ENCODE assay signal across 29 cellular contexts in the genomic region with DNA sequence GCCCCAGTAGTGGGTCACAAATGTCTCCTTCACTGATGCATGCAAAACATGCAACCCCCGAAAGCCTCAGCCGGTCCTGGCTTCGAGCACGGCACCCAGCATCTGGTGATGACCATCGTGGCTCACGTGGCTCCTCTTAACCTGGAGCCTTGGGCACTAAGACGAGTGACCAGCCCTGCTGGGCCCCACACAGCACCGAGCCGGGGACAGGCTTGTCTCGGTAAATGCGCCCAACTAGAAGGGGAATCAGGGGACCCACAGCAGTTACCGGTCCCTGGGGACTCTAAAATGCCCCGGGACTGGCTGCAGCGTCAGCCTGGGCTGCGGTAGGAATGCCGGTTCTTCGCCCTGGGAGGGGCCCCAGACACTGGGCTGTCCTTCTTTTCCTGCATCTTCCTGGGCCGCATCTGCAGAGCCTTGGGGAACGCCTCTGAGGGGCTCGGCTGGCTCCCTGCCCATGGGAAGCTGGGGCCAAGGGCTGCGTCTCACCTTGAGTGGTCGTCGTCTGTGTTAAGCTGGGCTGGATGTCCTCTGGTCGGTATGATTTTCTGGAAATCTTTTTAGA.
"Had no signal": no experiment of that assay in that cellular context is flagged by ENCODE, and none has a peak within 500 bp of the region (broad histone marks: within the 10 kb centered on the region; RNA-seq: fewer than 3 reads in every experiment).

No MANE protein-coding gene starts in this region.

- DNase-seq: activated B cell treated with CpG ODN at 0.5 μM for 24 hours; activated CD4-positive, alpha-beta T cell treated with anti-CD3 and anti-CD28 coated beads for 48 hours; activated CD4-positive, alpha-beta T cell treated with anti-CD3 and anti-CD28 coated beads, Interleukin-2, amount 50 U/mL, for 1 hour; activated CD4-positive, alpha-beta T cell treated with anti-CD3 and anti-CD28 coated beads, Interleukin-2, amount 50 U/mL, for 48 hours; activated CD8-positive, alpha-beta memory T cell treated with anti-CD3 and anti-CD28 coated beads for 24 hours; activated CD8-positive, alpha-beta T cell treated with anti-CD3 and anti-CD28 coated beads for 36 hours; activated effector memory CD4-positive, alpha-beta T cell treated with Interleukin-2 at 50 U/mL for 16 hours; activated gamma-delta T cell treated with Interleukin-2 at 50 U/mL for 16 hours; activated naive CD4-positive, alpha-beta T cell treated with anti-CD3 and anti-CD28 coated beads, Interleukin-2, amount 50 U/mL, for 16 hours; activated naive CD4-positive, alpha-beta T cell treated with Interleukin-2 at 50 U/mL for 16 hours; activated T-cell treated with anti-CD3 and anti-CD28 coated beads, Interleukin-2, amount 50 U/mL, for 4 hours; amniotic stem cell; anterior cingulate cortex; brain microvascular endothelial cell; colonic mucosa; effector CD8-positive, alpha-beta T cell; esophagus squamous epithelium; T-helper 17 cell; T1000; WERI-Rb-1 had no signal

- H3K36me3 ChIP-seq: brain microvascular endothelial cell, colonic mucosa, esophagus squamous epithelium, WERI-Rb-1 had no signal

- H3K9me3 Mint-ChIP-seq: activated B cell treated with CpG ODN at 0.5 μM for 24 hours; activated CD8-positive, alpha-beta T cell treated with anti-CD3 and anti-CD28 coated beads for 36 hours; activated T-cell treated with anti-CD3 and anti-CD28 coated beads, Interleukin-2, amount 50 U/mL, for 4 hours; activated T-helper 17 cell treated with anti-CD3 and anti-CD28 coated beads, Interleukin-2, amount 50 U/mL, for 72 hours; T-helper 2 cell treated with Interferon-gamma antibody and Interleukin-4, amounts not matched to agents 5 μg/mL and 100 μg/mL, for 36 hours had no signal

- H3K27me3 Mint-ChIP-seq: activated CD8-positive, alpha-beta T cell treated with anti-CD3 and anti-CD28 coated beads for 36 hours; activated naive CD8-positive, alpha-beta T cell had no signal

- H3K27ac Mint-ChIP-seq: activated B cell treated with CpG ODN at 0.5 μM for 24 hours; activated CD8-positive, alpha-beta T cell treated with anti-CD3 and anti-CD28 coated beads for 36 hours; activated naive CD8-positive, alpha-beta T cell; activated T-helper 17 cell treated with anti-CD3 and anti-CD28 coated beads, Interleukin-2, amount 50 U/mL, for 72 hours; T-helper 17 cell; T-helper 2 cell treated with Interferon-gamma antibody and Interleukin-4, amounts not matched to agents 5 μg/mL and 100 μg/mL, for 36 hours had no signal

- FAIRE-seq: astrocyte, endometrium, endothelial cell of umbilical vein, frontal cortex had no signal

- ATAC-seq: activated CD4-positive, CD25-positive, alpha-beta regulatory T cell treated with anti-CD3 and anti-CD28 coated beads, Interleukin-2, amount 50 U/mL, for 24 hours; activated CD8-positive, alpha-beta T cell treated with anti-CD3 and anti-CD28 coated beads for 36 hours; activated T-cell treated with anti-CD3 and anti-CD28 coated beads, Interleukin-2, amount 50 U/mL, for 4 hours; activated T-helper 17 cell treated with anti-CD3 and anti-CD28 coated beads, Interleukin-2, amount 50 U/mL, for 72 hours; T-helper 17 cell had no signal

- H3K4me1 Mint-ChIP-seq: activated B cell treated with CpG ODN at 0.5 μM for 24 hours; activated T-helper 17 cell treated with anti-CD3 and anti-CD28 coated beads, Interleukin-2, amount 50 U/mL, for 72 hours had no signal

- H3K4me3 Mint-ChIP-seq: activated B cell treated with CpG ODN at 0.5 μM for 24 hours; activated CD8-positive, alpha-beta T cell treated with anti-CD3 and anti-CD28 coated beads for 36 hours; activated naive CD8-positive, alpha-beta T cell; activated T-cell treated with anti-CD3 and anti-CD28 coated beads, Interleukin-2, amount 50 U/mL, for 4 hours; activated T-helper 17 cell treated with anti-CD3 and anti-CD28 coated beads, Interleukin-2, amount 50 U/mL, for 72 hours; T-helper 17 cell; T-helper 2 cell treated with Interferon-gamma antibody and Interleukin-4, amounts not matched to agents 5 μg/mL and 100 μg/mL, for 36 hours had no signal

- H3K36me3 Mint-ChIP-seq: activated naive CD8-positive, alpha-beta T cell had no signal

- H3K27me3 ChIP-seq: brain microvascular endothelial cell, colonic mucosa had no signal

- H3K9me3 ChIP-seq: colonic mucosa had no signal

- H3K4me1 ChIP-seq: colonic mucosa, esophagus squamous epithelium had no signal

- H3K4me3 ChIP-seq: colonic mucosa, esophagus squamous epithelium had no signal

- H3K27ac ChIP-seq: brain microvascular endothelial cell, colonic mucosa, epithelial cell of prostate, esophagus squamous epithelium, WERI-Rb-1 had no signal
